In the genomic region with DNA sequence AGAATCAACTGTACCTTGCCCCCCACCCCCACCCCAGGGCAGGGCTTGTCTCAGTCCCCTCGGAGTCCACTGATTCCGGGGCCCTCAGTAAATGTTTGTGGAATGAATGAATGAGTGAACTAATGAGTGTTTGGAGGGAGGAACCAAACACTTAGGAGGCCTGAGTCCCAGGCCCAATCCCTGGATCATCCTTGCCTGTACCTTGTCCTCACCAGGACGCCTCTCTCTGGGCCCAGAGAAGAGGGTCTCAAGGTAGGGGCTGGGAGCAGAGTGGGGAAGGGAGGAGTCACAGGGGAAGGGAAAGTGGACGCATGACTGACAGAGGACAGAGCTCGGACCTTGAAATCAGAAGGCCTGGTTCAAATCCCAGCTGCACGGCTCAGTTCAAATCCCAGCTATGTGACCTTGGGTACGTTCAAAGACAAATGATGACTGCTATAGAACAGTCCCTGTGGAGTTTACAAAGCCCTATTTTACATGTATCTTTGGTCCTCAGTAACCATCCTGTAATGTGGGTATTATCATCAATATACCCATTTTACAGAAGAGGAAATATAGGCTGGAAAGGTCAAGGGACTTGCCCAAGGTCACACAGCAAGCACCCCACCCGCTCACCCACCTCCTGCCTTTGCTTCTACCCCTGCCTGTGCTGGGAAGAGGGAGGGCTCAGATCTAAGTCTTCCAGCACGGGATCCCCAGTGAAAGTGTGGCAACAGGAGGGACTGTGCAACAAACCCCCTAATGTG, we compare ENCODE assay signal across 22 cellular contexts. TPM values are rescaled to one million over a fixed set of nuclear protein-coding genes. Genes with fewer than 3 reads are reported as not detected.
DNase-seq lines count a peak whose midpoint lies in the region; ATAC-seq, FAIRE-seq and TF ChIP-seq lines count a peak whose summit lies in the region.
"Had no signal": no experiment of that assay in that cellular context is flagged by ENCODE, and none has a peak within 500 bp of the region (broad histone marks: within the 10 kb centered on the region; RNA-seq: fewer than 3 reads in every experiment).

No MANE protein-coding gene starts in this region.

- H2BK15ac ChIP-seq in H1 (ENCODE audit: low read length): no peak overlapping the region

- no peaks in the 10 kb centered on the region for H3K23me2 ChIP-seq in H1 (ENCODE audit: low read depth, low read length)

- intact Hi-C loops in Right ventricle myocardium inferior (cut with DNase I): no loop called here

- no peak overlapping the region for H3K4ac ChIP-seq in H1 (replicated peaks; ENCODE audit: insufficient read length, low read depth, low read length)

- no peak overlapping the region for H2BK12ac ChIP-seq in H1 (ENCODE audit: low read depth, low read length)

- H4K20me1 ChIP-seq in H1 (replicated peaks in 1 of 2; ENCODE audit: control insufficient read depth in 1 of 2, insufficient read depth in 2 of 2, low read length in 2 of 2): no peaks in the 10 kb centered on the region
- H4K20me1 ChIP-seq: BLaER1 had no signal

- H4K91ac ChIP-seq in H1 (replicated peaks; ENCODE audit: insufficient read length, low read length): no peak overlapping the region

- H3K56ac ChIP-seq in H1 (replicated peaks; ENCODE audit: insufficient read length, low read depth, low read length): no peak overlapping the region

- TF ChIP-seq EP300 in H1 (IDR thresholded peaks at IDR 0.05; ENCODE audit: borderline replicate concordance in 1 of 2, low read depth in 2 of 2, low read length in 2 of 2): no peak

- no peak overlapping the region for H3K18ac ChIP-seq in H1 (ENCODE audit: extremely low read depth, low read length)

- no peaks in the 10 kb centered on the region for H3K79me1 ChIP-seq in H1 (ENCODE audit: low read depth, low read length)

- TF ChIP-seq CTCF in H1 (IDR thresholded peaks at IDR 0.05; ENCODE audit: control extremely low read depth in 1 of 3, insufficient read depth in 1 of 3, low read depth in 1 of 3, low read length in 3 of 3): no peak

- no peak for TF ChIP-seq POLR2A in H1 (IDR thresholded peaks at IDR 0.05; ENCODE audit: control extremely low read depth in 1 of 2, low read depth in 2 of 2, low read length in 2 of 2)

- H3K9ac ChIP-seq in H1 (replicated peaks in 1 of 4; ENCODE audit: extremely low read depth in 1 of 4, low read depth in 3 of 4, low read length in 3 of 4): no peak overlapping the region
- H3K9ac ChIP-seq: BLaER1, KMS-11 had no signal

- H3K27me3 ChIP-seq in H1 (replicated peaks in 1 of 4; ENCODE audit: control insufficient read depth in 3 of 4, extremely low read depth in 1 of 4, insufficient read depth in 3 of 4, low read length in 3 of 4): no peaks in the 10 kb centered on the region
- H3K27me3 ChIP-seq: BLaER1 had no signal

- POLR2A ChIA-PET in H1 (lab: Charles Lee; ENCODE audit: partially characterized antibody): interaction anchor here (1.1 kb wide), 1 partner anchor 67 kb away, joined by 3 read pairs; no protein-coding TSS in a partner anchor

- no peak for DNase-seq in activated naive CD8-positive, alpha-beta T cell treated with anti-CD3 and anti-CD28 coated beads, Interleukin-2, amount 50 U/mL, for 24 hours
- DNase-seq in H1 (ENCODE audit: low read depth in 1 of 2, low spot score in 2 of 2): no peak
- DNase-seq in cerebellar nuclear complex (lab: John Stamatoyannopoulos, UW): no peak
- no peak for DNase-seq in Right ventricle myocardium inferior (ENCODE audit: missing footprints)
- no peak for DNase-seq in globus pallidus (ENCODE audit: low spot score)
- DNase-seq: 8988T; GF-D8; HFFc6; NCI-H1436; NCI-H2029; NCI-H2171 treated with DMSO at 0.1 percent for 48 hours; NCI-H446 treated with DMSO at 0.1 percent for 48 hours; NK-92 treated with Interleukin-12 subunit alpha and Interleukin-12 subunit beta, amount 100 ng/mL, for 24 hours; SIG-M5 had no signal

- no peak for TF ChIP-seq RAD21 in H1 (IDR thresholded peaks at IDR 0.05 in 1 of 2, conservative IDR thresholded peaks at IDR 0.05 in 1 of 2; ENCODE audit: low read depth in 2 of 2, low read length in 2 of 2)

- peaks cover 0 to 5% (median 0%) of the 10 kb centered on the region in 4 experiments; a peak in 2 of 7 replicates for H3K4me1 ChIP-seq in H1 (replicated peaks in 1 of 4; ENCODE audit: control insufficient read depth in 3 of 4, insufficient read depth in 4 of 4, low read length in 3 of 4)

- no peak overlapping the region for H4K8ac ChIP-seq in H1 (ENCODE audit: extremely low read depth, insufficient read depth, low read length)

- peaks cover 44% of the 10 kb centered on the region for H3K4me1 Mint-ChIP-seq in activated naive CD8-positive, alpha-beta T cell (ENCODE audit: low read depth)
- peaks cover 39% of the 10 kb centered on the region for H3K4me1 Mint-ChIP-seq in activated naive CD8-positive, alpha-beta T cell treated with anti-CD3 and anti-CD28 coated beads, Interleukin-2, amount 50 U/mL, for 24 hours

- no peak overlapping the region for H2AK5ac ChIP-seq in H1 (ENCODE audit: low read depth, low read length)

- H3K36me3 ChIP-seq in H1 (ENCODE audit: control insufficient read depth in 2 of 4, insufficient read depth in 4 of 4, low read length in 3 of 4): no peaks in the 10 kb centered on the region
- H3K36me3 ChIP-seq: BLaER1 had no signal

- H3K14ac ChIP-seq in H1 (ENCODE audit: insufficient read length): no peak overlapping the region

- H2BK120ac ChIP-seq in H1 (replicated peaks; ENCODE audit: low read depth, low read length): no peak overlapping the region

- no peak overlapping the region for H3K27ac ChIP-seq in H1 (ENCODE audit: low read depth, low read length)
- H3K27ac ChIP-seq: KMS-11 had no signal

- no peak overlapping the region for H2BK20ac ChIP-seq in H1 (ENCODE audit: low read length)

- H3K79me2 ChIP-seq in H1 (ENCODE audit: control insufficient read depth in 1 of 2, insufficient read depth in 2 of 2, low read length in 2 of 2): no peaks in the 10 kb centered on the region

- no peaks in the 10 kb centered on the region for H3K27me3 Mint-ChIP-seq in activated naive CD8-positive, alpha-beta T cell
- H3K27me3 Mint-ChIP-seq in activated naive CD8-positive, alpha-beta T cell treated with anti-CD3 and anti-CD28 coated beads, Interleukin-2, amount 50 U/mL, for 24 hours: no peaks in the 10 kb centered on the region

- H3K27ac Mint-ChIP-seq in activated naive CD8-positive, alpha-beta T cell: peak overlapping the region; percentile 61
- H3K27ac Mint-ChIP-seq in activated naive CD8-positive, alpha-beta T cell treated with anti-CD3 and anti-CD28 coated beads, Interleukin-2, amount 50 U/mL, for 24 hours: no peak overlapping the region
- H3K27ac Mint-ChIP-seq: HFFc6 had no signal

- 86% methylated on average over 9 of the region's 9 CpGs; no CpG with 5 or more reads in 1 of the 2 experiments for WGBS in H1 (ENCODE audit: extremely low coverage in 1 of 2, insufficient coverage in 1 of 2, insufficient read length in 1 of 2, insufficient replicate concordance in 2 of 2, low coverage in 1 of 2, low lambda C conversion rate in 2 of 2, missing lambda C conversion rate in 1 of 2), 2 experiments

- no peak overlapping the region for H2AFZ ChIP-seq in H1 (ENCODE audit: low read length)

- no peaks in the 10 kb centered on the region for H3K9me3 Mint-ChIP-seq in activated naive CD8-positive, alpha-beta T cell (ENCODE audit: low read depth)
- H3K9me3 Mint-ChIP-seq in activated naive CD8-positive, alpha-beta T cell treated with anti-CD3 and anti-CD28 coated beads, Interleukin-2, amount 50 U/mL, for 24 hours: no peaks in the 10 kb centered on the region
- H3K9me3 Mint-ChIP-seq: HFFc6 had no signal

- no peak for FAIRE-seq in H1 (lab: Jason Lieb, UNC)
- FAIRE-seq: GM12892, H54 had no signal

- no peak overlapping the region for H3K4me2 ChIP-seq in H1 (ENCODE audit: insufficient read depth in 1 of 2, low read depth in 2 of 2, low read length in 2 of 2)
- H3K4me2 ChIP-seq: KMS-11 had no signal

- no peak overlapping the region for H3K4me3 Mint-ChIP-seq in activated naive CD8-positive, alpha-beta T cell
- H3K4me3 Mint-ChIP-seq in activated naive CD8-positive, alpha-beta T cell treated with anti-CD3 and anti-CD28 coated beads, Interleukin-2, amount 50 U/mL, for 24 hours: no peak overlapping the region
- H3K4me3 Mint-ChIP-seq: HFFc6 had no signal

- no peak overlapping the region for H4K5ac ChIP-seq in H1 (ENCODE audit: insufficient read length, low read depth, low read length)

- H2BK5ac ChIP-seq in H1 (ENCODE audit: low read depth, low read length): no peak overlapping the region

- H3K9me3 ChIP-seq in H1 (ENCODE audit: insufficient read depth in 2 of 2, low read depth in 1 of 2, low read length in 1 of 2): no peaks in the 10 kb centered on the region
- H3K9me3 ChIP-seq: BLaER1 had no signal

- H3K36me3 Mint-ChIP-seq in activated naive CD8-positive, alpha-beta T cell: no peaks in the 10 kb centered on the region
- no peaks in the 10 kb centered on the region for H3K36me3 Mint-ChIP-seq in activated naive CD8-positive, alpha-beta T cell treated with anti-CD3 and anti-CD28 coated beads, Interleukin-2, amount 50 U/mL, for 24 hours (ENCODE audit: low read depth)

- CTCF ChIA-PET in H1 (lab: Charles Lee; ENCODE audit: partially characterized antibody): interaction anchor here (1.2 kb wide), 1 partner anchor 13 kb away, joined by 3 read pairs; no protein-coding TSS in a partner anchor

- ATAC-seq in activated naive CD8-positive, alpha-beta T cell treated with anti-CD3 and anti-CD28 coated beads, Interleukin-2, amount 50 U/mL, for 24 hours: no peak
- ATAC-seq in Right ventricle myocardium inferior: no peak

- H3K23ac ChIP-seq in H1 (ENCODE audit: insufficient read length): no peak overlapping the region

- H3K4me3 ChIP-seq in H1 (ENCODE audit: extremely low read depth in 1 of 4, insufficient read depth in 2 of 4, low read depth in 3 of 4, low read length in 4 of 4): no peak overlapping the region
- H3K4me3 ChIP-seq: BLaER1 had no signal

RNA-seq across cellular contexts. Expression of a gene that starts 18.3 kb away (rescaled TPM):
- total RNA-seq in H1 (2021; fragmentation: NEBNext Ultra II Directional; extraction: Animal tissue kit (Norgen Biotek cat#: 25700)): 0.08 TPM in 1 of 2 replicates, not detected in the other
- 0.08 and 0.09 TPM in 2 replicates for polyA plus RNA-seq in H1 (2011; rRNA removed)
- polyA plus RNA-seq in H1 (2011; cell fraction: cytosol; rRNA removed): 0.09 TPM
- polyA plus RNA-seq in H1 (2011; cell fraction: nucleus; rRNA removed): 0.30 TPM
- 0.04 to 0.18 TPM (median 0.17 TPM) in 3 of 4 replicates, not detected in the other for polyA plus RNA-seq in H1 (2012, experiment 1 of 2)
- polyA plus RNA-seq in H1 (2012, experiment 2 of 2): not detected
- 0.02 TPM for polyA plus RNA-seq in H1 (2013, experiment 1 of 2)
- polyA plus RNA-seq in H1 (2013, experiment 2 of 2): 0.04 TPM
- polyA minus RNA-seq in H1 (2011; rRNA and poly(A)+ RNA removed): not detected in 2 replicates
- not detected for polyA minus RNA-seq in H1 (2011; cell fraction: cytosol; rRNA and poly(A)+ RNA removed)
- not detected for polyA minus RNA-seq in H1 (2011; cell fraction: nucleus; rRNA and poly(A)+ RNA removed)
- total RNA-seq in Right ventricle myocardium inferior: 0.08 TPM
- total RNA-seq: Daoy, HFFc6, M059J, OCI-LY7 had no signal

RNA-seq across cellular contexts. Expression of a gene that starts 30.2 kb away (rescaled TPM):
- total RNA-seq in H1 (2021; fragmentation: NEBNext Ultra II Directional; extraction: Animal tissue kit (Norgen Biotek cat#: 25700)): 102 and 106 TPM in 2 replicates
- polyA plus RNA-seq in H1 (2011; rRNA removed): 14.7 and 18.0 TPM in 2 replicates
- 31.4 TPM for polyA plus RNA-seq in H1 (2011; cell fraction: cytosol; rRNA removed)
- polyA plus RNA-seq in H1 (2011; cell fraction: nucleus; rRNA removed): 55.2 TPM
- 66.1 to 73.3 TPM (median 70.8 TPM) in 4 replicates for polyA plus RNA-seq in H1 (2012, experiment 1 of 2)
- 36.4 TPM for polyA plus RNA-seq in H1 (2012, experiment 2 of 2)
- 64.9 TPM for polyA plus RNA-seq in H1 (2013, experiment 1 of 2)
- 63.5 TPM for polyA plus RNA-seq in H1 (2013, experiment 2 of 2)
- 24.9 and 28.4 TPM in 2 replicates for polyA minus RNA-seq in H1 (2011; rRNA and poly(A)+ RNA removed)
- polyA minus RNA-seq in H1 (2011; cell fraction: cytosol; rRNA and poly(A)+ RNA removed): 30.1 TPM
- 42.4 TPM for polyA minus RNA-seq in H1 (2011; cell fraction: nucleus; rRNA and poly(A)+ RNA removed)
- 57.5 TPM for total RNA-seq in Right ventricle myocardium inferior

RNA-seq across cellular contexts. Expression of a gene that starts 50.0 kb away (rescaled TPM):
- 103 and 106 TPM in 2 replicates for total RNA-seq in H1 (2021; fragmentation: NEBNext Ultra II Directional; extraction: Animal tissue kit (Norgen Biotek cat#: 25700))
- polyA plus RNA-seq in H1 (2011; rRNA removed): 53.7 and 72.5 TPM in 2 replicates
- 64.5 TPM for polyA plus RNA-seq in H1 (2011; cell fraction: cytosol; rRNA removed)
- polyA plus RNA-seq in H1 (2011; cell fraction: nucleus; rRNA removed): 132 TPM
- polyA plus RNA-seq in H1 (2012, experiment 1 of 2): 47.6 to 71.4 TPM (median 64.4 TPM) in 4 replicates
- 60.9 TPM for polyA plus RNA-seq in H1 (2012, experiment 2 of 2)
- 50.8 TPM for polyA plus RNA-seq in H1 (2013, experiment 1 of 2)
- polyA plus RNA-seq in H1 (2013, experiment 2 of 2): 46.4 TPM
- polyA minus RNA-seq in H1 (2011; rRNA and poly(A)+ RNA removed): 51.4 and 62.5 TPM in 2 replicates
- polyA minus RNA-seq in H1 (2011; cell fraction: cytosol; rRNA and poly(A)+ RNA removed): 36.7 TPM
- polyA minus RNA-seq in H1 (2011; cell fraction: nucleus; rRNA and poly(A)+ RNA removed): 68.0 TPM
- 40.8 TPM for total RNA-seq in Right ventricle myocardium inferior

RNA-seq across cellular contexts. Expression of a gene that starts 58.7 kb away (rescaled TPM):
- 6.1 and 6.4 TPM in 2 replicates for total RNA-seq in H1 (2021; fragmentation: NEBNext Ultra II Directional; extraction: Animal tissue kit (Norgen Biotek cat#: 25700))
- polyA plus RNA-seq in H1 (2011; rRNA removed): 13.8 and 15.6 TPM in 2 replicates
- polyA plus RNA-seq in H1 (2011; cell fraction: cytosol; rRNA removed): 11.9 TPM
- polyA plus RNA-seq in H1 (2011; cell fraction: nucleus; rRNA removed): 23.7 TPM
- polyA plus RNA-seq in H1 (2012, experiment 1 of 2): 4.5 to 8.2 TPM (median 6.2 TPM) in 4 replicates
- polyA plus RNA-seq in H1 (2012, experiment 2 of 2): 5.1 TPM
- 4.7 TPM for polyA plus RNA-seq in H1 (2013, experiment 1 of 2)
- polyA plus RNA-seq in H1 (2013, experiment 2 of 2): 4.5 TPM
- 3.8 and 4.3 TPM in 2 replicates for polyA minus RNA-seq in H1 (2011; rRNA and poly(A)+ RNA removed)
- polyA minus RNA-seq in H1 (2011; cell fraction: cytosol; rRNA and poly(A)+ RNA removed): 6.8 TPM
- 3.4 TPM for polyA minus RNA-seq in H1 (2011; cell fraction: nucleus; rRNA and poly(A)+ RNA removed)
- total RNA-seq in Right ventricle myocardium inferior: 0.49 TPM
